21 cellular contexts compared by ENCODE assay signal in genomic region chr14:100784523-100785337, GRCh38.
DNase-seq lines count a peak whose midpoint lies in the region; ATAC-seq and TF ChIP-seq lines count a peak whose summit lies in the region.
"Had no signal": no experiment of that assay in that cellular context is flagged by ENCODE, and none has a peak within 500 bp of the region (broad histone marks: within the 10 kb centered on the region; RNA-seq: fewer than 3 reads in every experiment).

No MANE protein-coding gene starts in this region.

- no peak for TF ChIP-seq CTCF in nephron progenitor cell (IDR thresholded peaks at IDR 0.05)

- peak overlapping the region; percentile 52 for H3K27ac Mint-ChIP-seq in nephron progenitor cell
- H3K27ac Mint-ChIP-seq: activated naive CD8-positive, alpha-beta T cell treated with anti-CD3 and anti-CD28 coated beads, Interleukin-2, amount 50 U/mL, for 24 hours; CD8-positive, alpha-beta T cell; effector memory CD8-positive, alpha-beta T cell had no signal

- ATAC-seq in GM18511 (IDR thresholded peaks at IDR 0.05; ENCODE audit: unreplicated experiment) (no peak), GM18868 (IDR thresholded peaks at IDR 0.05; ENCODE audit: unreplicated experiment) (no peak)
- ATAC-seq: activated naive CD8-positive, alpha-beta T cell treated with anti-CD3 and anti-CD28 coated beads, Interleukin-2, amount 50 U/mL, for 24 hours; CD8-positive, alpha-beta T cell; effector memory CD8-positive, alpha-beta T cell; gastrocnemius medialis; HCT116; stimulated activated naive CD8-positive, alpha-beta T cell treated with anti-CD3 and anti-CD28 coated beads, Interleukin-15, amount 100 ng/mL, for 72 hours had no signal

- no peak overlapping the region for H3K4me3 Mint-ChIP-seq in nephron progenitor cell
- H3K4me3 Mint-ChIP-seq: activated naive CD8-positive, alpha-beta T cell treated with anti-CD3 and anti-CD28 coated beads, Interleukin-2, amount 50 U/mL, for 24 hours; CD8-positive, alpha-beta T cell; effector memory CD8-positive, alpha-beta T cell; stimulated activated naive CD8-positive, alpha-beta T cell treated with anti-CD3 and anti-CD28 coated beads, Interleukin-15, amount 100 ng/mL, for 72 hours had no signal

- no peaks in the 10 kb centered on the region for H3K36me3 Mint-ChIP-seq in nephron progenitor cell (ENCODE audit: low read depth)
- H3K36me3 Mint-ChIP-seq: CD8-positive, alpha-beta T cell had no signal

- peak; percentile 10 for DNase-seq in DMS 273 (lab: John Stamatoyannopoulos, UW; ENCODE audit: unreplicated experiment)
- no peak for DNase-seq in DMS 273 treated with DMSO at 0.1 percent for 48 hours (lab: John Stamatoyannopoulos, UW)
- DNase-seq in NCI-H1417 (lab: John Stamatoyannopoulos, UW) = peak; percentile 71 to 86 (median 85)
- peak; percentile 100 for DNase-seq in NCI-H524 treated with DMSO at 0.1 percent for 48 hours (lab: John Stamatoyannopoulos, UW)
- DNase-seq in nephron progenitor cell = no peak
- DNase-seq in activated CD8-positive, alpha-beta memory T cell treated with anti-CD3 and anti-CD28 coated beads, Interleukin-2, amount 50 U/mL, for 48 hours = no peak
- DNase-seq: activated CD4-positive, alpha-beta T cell treated with anti-CD3 and anti-CD28 coated beads, Interleukin-2, amount 50 U/mL, for 4 hours; activated CD8-positive, alpha-beta memory T cell treated with anti-CD3 and anti-CD28 coated beads, Interleukin-2, amount 50 U/mL, for 4 hours; activated naive CD8-positive, alpha-beta T cell treated with anti-CD3 and anti-CD28 coated beads, Interleukin-2, amount 50 U/mL, for 24 hours; CD8-positive, alpha-beta T cell; effector memory CD8-positive, alpha-beta T cell; GF-D8; hypothalamus; Karpas-422; NCI-H2227 treated with DMSO at 0.1 percent for 48 hours; stimulated activated CD4-positive, alpha-beta T cell treated with anti-CD3 and anti-CD28 coated beads, Interleukin-12 subunit alpha, Interleukin-12 subunit beta, amount 100 ng/mL, for 4 hours; stimulated activated naive CD8-positive, alpha-beta T cell treated with anti-CD3 and anti-CD28 coated beads, Interleukin-15, amount 100 ng/mL, for 72 hours had no signal

- H3K9me3 Mint-ChIP-seq in nephron progenitor cell = no peaks in the 10 kb centered on the region
- H3K9me3 Mint-ChIP-seq: activated naive CD8-positive, alpha-beta T cell treated with anti-CD3 and anti-CD28 coated beads, Interleukin-2, amount 50 U/mL, for 24 hours; CD8-positive, alpha-beta T cell; effector memory CD8-positive, alpha-beta T cell; stimulated activated naive CD8-positive, alpha-beta T cell treated with anti-CD3 and anti-CD28 coated beads, Interleukin-15, amount 100 ng/mL, for 72 hours had no signal

- H3K4me1 Mint-ChIP-seq in nephron progenitor cell = peaks cover 86% of the 10 kb centered on the region
- H3K4me1 Mint-ChIP-seq: activated naive CD8-positive, alpha-beta T cell treated with anti-CD3 and anti-CD28 coated beads, Interleukin-2, amount 50 U/mL, for 24 hours; stimulated activated naive CD8-positive, alpha-beta T cell treated with anti-CD3 and anti-CD28 coated beads, Interleukin-15, amount 100 ng/mL, for 72 hours had no signal

- H3K27me3 Mint-ChIP-seq in nephron progenitor cell (ENCODE audit: low read depth, poor library complexity) = peaks cover 9% of the 10 kb centered on the region
- H3K27me3 Mint-ChIP-seq: activated naive CD8-positive, alpha-beta T cell treated with anti-CD3 and anti-CD28 coated beads, Interleukin-2, amount 50 U/mL, for 24 hours had no signal

Comparison
In these comparisons a context has a peak if more than half of its experiments do, and no peak if none do; other contexts are left out.
1. DNase-seq: peak in DMS 273 (single experiment), NCI-H1417 (3 of 3) and NCI-H524 treated with DMSO at 0.1 percent for 48 hours (single experiment); none in DMS 273 treated with DMSO at 0.1 percent for 48 hours (single experiment), nephron progenitor cell (single experiment) and activated CD8-positive, alpha-beta memory T cell treated with anti-CD3 and anti-CD28 coated beads, Interleukin-2, amount 50 U/mL, for 48 hours (single experiment).